ENCODE assay signal across 24 cellular contexts in genomic region chr11:2536440-2536989, GRCh38.
DNase-seq lines count a peak whose midpoint lies in the region; ATAC-seq, FAIRE-seq and TF ChIP-seq lines count a peak whose summit lies in the region.
"Had no signal": no experiment of that assay in that cellular context is flagged by ENCODE, and none has a peak within 500 bp of the region (broad histone marks: within the 10 kb centered on the region; RNA-seq: fewer than 3 reads in every experiment).

No MANE protein-coding gene starts in this region.

- intact Hi-C loops in right lobe of liver (cut with DNase I) = no loop called here
- intact Hi-C loops in HepG2 (cut with micrococcal nuclease; ENCODE audit: unreplicated experiment) = loop anchor here (10.0 kb wide), 1 partner anchor 222 kb away; no protein-coding TSS in a partner anchor
- intact Hi-C loops in mucosa of descending colon (cut with DNase I, micrococcal nuclease) = no loop called here
- intact Hi-C loops in aorta (cut with DNase I) = loop anchor here in 1 of 2 donors (10.0 kb wide), 1 partner anchor 558 kb away; no protein-coding TSS in a partner anchor

- FAIRE-seq in HepG2 (lab: Jason Lieb, UNC) = no peak
- FAIRE-seq: endothelial cell of umbilical vein, frontal cortex had no signal

- CTCF ChIA-PET in HepG2 (lab: Yijun Ruan, JAX; ENCODE audit: low intra/inter-chr PET ratio, low total read pairs) = interaction anchor here (0.7 kb wide), 1 partner anchor 352 kb away, joined by 3 read pairs; no protein-coding TSS in a partner anchor

- in situ Hi-C loops in HepG2 (cut with HindIII; ENCODE audit: extremely low pct_ligation_motif_present, low pct_unique_long_range_greater_than_20kb) = loop anchor here (10.0 kb wide), 1 partner anchor 128 kb away; no protein-coding TSS in a partner anchor

- H3K9ac ChIP-seq in HepG2 (ENCODE audit: insufficient read depth, low read depth, low read length) = no peak overlapping the region

- TF ChIP-seq CTCF in right lobe of liver (IDR thresholded peaks at IDR 0.05) (no peak), HepG2 (CRISPR knock-in tag; IDR thresholded peaks at IDR 0.05) (no peak), mucosa of descending colon (IDR thresholded peaks at IDR 0.05) (no peak)

- H3K27ac ChIP-seq in right lobe of liver (no peak overlapping the region), HepG2 (ENCODE audit: extremely low read length, insufficient read depth, low read length) (no peak overlapping the region), aorta (ENCODE audit: low read depth in 1 of 2, low read length in 2 of 2) (no peak overlapping the region)
- H3K27ac ChIP-seq: 22Rv1, PC-9, prostate gland had no signal

- no peak for TF ChIP-seq POLR2A in right lobe of liver (IDR thresholded peaks at IDR 0.05)
- no peak for TF ChIP-seq POLR2A in HepG2 (IDR thresholded peaks at IDR 0.05; ENCODE audit: insufficient read depth in 1 of 2, low read depth in 2 of 2, low read length in 2 of 2)

- TF ChIP-seq EP300 in HepG2 (IDR thresholded peaks at IDR 0.05; ENCODE audit: low read depth in 2 of 2, low read length in 2 of 2) (no peak), HepG2 (CRISPR knock-in tag; IDR thresholded peaks at IDR 0.05; ENCODE audit: borderline replicate concordance) (no peak)

- H3K4me2 ChIP-seq in HepG2 (ENCODE audit: low read depth, low read length) = no peak overlapping the region
- H3K4me2 ChIP-seq: PC-9 had no signal

- BruUV-seq in HepG2 (replicated peaks; lab: Mats Ljungman, UMichigan) = no TSS peak

- H3K9me3 ChIP-seq in right lobe of liver (no peaks in the 10 kb centered on the region), HepG2 (ENCODE audit: low read length) (no peaks in the 10 kb centered on the region), mucosa of descending colon (no peaks in the 10 kb centered on the region), aorta (ENCODE audit: control insufficient read depth, low read length) (no peaks in the 10 kb centered on the region)
- H3K9me3 ChIP-seq: prostate gland had no signal

- H3K27me3 ChIP-seq in right lobe of liver = no peaks in the 10 kb centered on the region
- peaks cover 24 to 74% of the 10 kb centered on the region in 2 experiments for H3K27me3 ChIP-seq in HepG2 (ENCODE audit: control insufficient read depth in 1 of 2, insufficient read depth in 2 of 2, low read length in 2 of 2)
- no peaks in the 10 kb centered on the region for H3K27me3 ChIP-seq in aorta (ENCODE audit: control insufficient read depth in 1 of 2, insufficient read depth in 2 of 2, low read length in 1 of 2)

- H2AFZ ChIP-seq in HepG2 (ENCODE audit: low read length) = no peak overlapping the region
- H2AFZ ChIP-seq: PC-9 had no signal

- WGBS in right lobe of liver (ENCODE audit: insufficient coverage, low coverage, low lambda C conversion rate, missing lambda C conversion rate) = 40% methylated on average over 1 of the region's 19 CpGs
- 44% methylated on average over 7 of the region's 19 CpGs for WGBS in HepG2 (ENCODE audit: low lambda C conversion rate)
- WGBS in aorta, 2 donors = 95 to 96% methylated on average over 19 of the region's 19 CpGs

- no peaks in the 10 kb centered on the region for H3K36me3 ChIP-seq in right lobe of liver
- H3K36me3 ChIP-seq in HepG2 (replicated peaks in 1 of 2; ENCODE audit: control insufficient read depth in 1 of 2, insufficient read depth in 2 of 2, low read length in 2 of 2) = no peaks in the 10 kb centered on the region
- H3K36me3 ChIP-seq in mucosa of descending colon (ENCODE audit: low read depth) = no peaks in the 10 kb centered on the region
- no peaks in the 10 kb centered on the region for H3K36me3 ChIP-seq in aorta (ENCODE audit: control insufficient read depth in 1 of 2, insufficient read depth in 2 of 2, low read length in 1 of 2)
- H3K36me3 ChIP-seq: prostate gland had no signal

- ATAC-seq in right lobe of liver (no peak), HepG2 (no peak), mucosa of descending colon (no peak), aorta (ENCODE audit: low FRiP score) (no peak), GM19328 (IDR thresholded peaks at IDR 0.05; ENCODE audit: unreplicated experiment) (no peak)
- ATAC-seq: stimulated activated memory B cell treated with anti-CD40 and anti-IgM and Interleukin-4, amounts not matched to agents 10 μg/mL and 1 μg/mL and 100 μg/mL, for 72 hours had no signal

- H3K79me2 ChIP-seq in HepG2 (ENCODE audit: insufficient read depth, low read length) = no peaks in the 10 kb centered on the region

- no peaks in the 10 kb centered on the region for H4K20me1 ChIP-seq in HepG2 (ENCODE audit: insufficient read depth, low read length)

- H3K4me3 ChIP-seq in right lobe of liver (no peak overlapping the region), HepG2 (replicated peaks in 1 of 3; ENCODE audit: insufficient read depth in 1 of 3, low read depth in 2 of 3, low read length in 3 of 3) (no peak overlapping the region), mucosa of descending colon (no peak overlapping the region), aorta (ENCODE audit: low read length in 2 of 2) (no peak overlapping the region)
- H3K4me3 ChIP-seq: PC-9, prostate gland had no signal

- no peak for TF ChIP-seq RAD21 in HepG2 (CRISPR knock-in tag; IDR thresholded peaks at IDR 0.05)

- peak; percentile 9 for DNase-seq in activated CD8-positive, alpha-beta memory T cell treated with anti-CD3 and anti-CD28 coated beads, Interleukin-2, amount 50 U/mL, for 4 hours
- no peak for DNase-seq in activated CD8-positive, alpha-beta memory T cell treated with anti-CD3 and anti-CD28 coated beads, Interleukin-2, amount 50 U/mL, for 48 hours
- DNase-seq in right lobe of liver = peak; percentile 13 to 45 (median 37)
- no peak for DNase-seq in HepG2 (ENCODE audit: low spot score)
- peak in 2 of 3 donors; percentile 22 to 40 for DNase-seq in mucosa of descending colon
- peak; percentile 41 to 59 for DNase-seq in aorta
- no peak for DNase-seq in NCI-H1694 (lab: John Stamatoyannopoulos, UW)
- DNase-seq: activated CD4-positive, alpha-beta memory T cell treated with anti-CD3 and anti-CD28 coated beads, Interleukin-2, amount 10 ng/mL, durations not matched to agents 7 days and 5 days; activated CD4-positive, CD25-positive, alpha-beta regulatory T cell treated with anti-CD3 and anti-CD28 coated beads, Interleukin-2, amount 50 U/mL, for 72 hours; CD4-positive, CD25-positive, alpha-beta regulatory T cell; DND-41; GF-D8; Karpas-422; NCI-H1436; NCI-H2081 treated with DMSO at 0.1 percent for 48 hours; PC-9; SIG-M5; substantia nigra had no signal

- peaks cover 0 to 5% (median 0%) of the 10 kb centered on the region in 4 donors for H3K4me1 ChIP-seq in right lobe of liver
- peaks cover 29% of the 10 kb centered on the region for H3K4me1 ChIP-seq in HepG2 (ENCODE audit: insufficient read depth, low read length)
- peaks cover 14% of the 10 kb centered on the region for H3K4me1 ChIP-seq in mucosa of descending colon (ENCODE audit: low read depth)
- H3K4me1 ChIP-seq in aorta (ENCODE audit: control insufficient read depth in 1 of 2, insufficient read depth in 2 of 2, low read length in 2 of 2) = no peaks in the 10 kb centered on the region
- H3K4me1 ChIP-seq: prostate gland had no signal

- POLR2A ChIA-PET in HepG2 (lab: Yijun Ruan, JAX) = no interaction called here

TF ChIP-seq in HepG2, 621 proteins besides CTCF, POLR2A, EP300 and RAD21 (continues in another document):
- TF ChIP-seq HOXA9 (CRISPR knock-in tag; IDR thresholded peaks at IDR 0.05; ENCODE audit: borderline replicate concordance) (no peak), ZNF879 (CRISPR knock-in tag; IDR thresholded peaks at IDR 0.05) (no peak), ZNF207 (IDR thresholded peaks at IDR 0.05; ENCODE audit: borderline replicate concordance) (no peak), ZNF274 (CRISPR knock-in tag; IDR thresholded peaks at IDR 0.05) (no peak), CBX5 (CRISPR knock-in tag; IDR thresholded peaks at IDR 0.05; ENCODE audit: borderline replicate concordance) (no peak), PAX8 (CRISPR knock-in tag; IDR thresholded peaks at IDR 0.05; ENCODE audit: borderline replicate concordance) (no peak), HMG20A (CRISPR knock-in tag; IDR thresholded peaks at IDR 0.05; ENCODE audit: borderline replicate concordance) (no peak), KMT2B (CRISPR knock-in tag; IDR thresholded peaks at IDR 0.05) (no peak), PBX3 (CRISPR knock-in tag; IDR thresholded peaks at IDR 0.05; ENCODE audit: borderline replicate concordance) (no peak), JDP2 (CRISPR knock-in tag; IDR thresholded peaks at IDR 0.05; ENCODE audit: borderline replicate concordance) (no peak), MAX (IDR thresholded peaks at IDR 0.05) (no peak), SNAPC2 (CRISPR knock-in tag; IDR thresholded peaks at IDR 0.05) (no peak), TBL1XR1 (IDR thresholded peaks at IDR 0.05; ENCODE audit: borderline replicate concordance, low read length, partially characterized antibody) (no peak), NFKB2 (CRISPR knock-in tag; IDR thresholded peaks at IDR 0.05; ENCODE audit: borderline replicate concordance) (no peak), DRAP1 (CRISPR knock-in tag; IDR thresholded peaks at IDR 0.05) (no peak), ONECUT2 (CRISPR knock-in tag; IDR thresholded peaks at IDR 0.05) (no peak)

Comparison
In these comparisons a context has a peak if more than half of its experiments do, and no peak if none do; other contexts are left out.
1. DNase-seq: peak in activated CD8-positive, alpha-beta memory T cell treated with anti-CD3 and anti-CD28 coated beads, Interleukin-2, amount 50 U/mL, for 4 hours (single experiment), right lobe of liver (3 of 3), mucosa of descending colon (2 of 3) and aorta (2 of 2); none in activated CD8-positive, alpha-beta memory T cell treated with anti-CD3 and anti-CD28 coated beads, Interleukin-2, amount 50 U/mL, for 48 hours (single experiment), HepG2 (single experiment) and NCI-H1694 (single experiment).